In genomic region chr3:73835945-73836344, GRCh38 we compare ENCODE assay signal across 34 cellular contexts.
"Had no signal": no experiment of that assay in that cellular context is flagged by ENCODE, and none has a peak within 500 bp of the region (broad histone marks: within the 10 kb centered on the region; RNA-seq: fewer than 3 reads in every experiment).

No MANE protein-coding gene starts in this region.

- H3K9me3 ChIP-seq: MG63 had no signal

- H3K4me3 ChIP-seq: MG63 had no signal

- DNase-seq: Karpas-422, Kasumi-1, MG63, MM.1S, MV-4-11, NCI-H1048, NCI-H1092, NCI-H1092 treated with DMSO at 0.1 percent for 48 hours, NCI-H1105, NCI-H1105 treated with DMSO at 0.1 percent for 48 hours, NCI-H1417, NCI-H1417 treated with DMSO at 0.1 percent for 48 hours, NCI-H1436, NCI-H1436 treated with DMSO at 0.1 percent for 48 hours, NCI-H146, NCI-H1694, NCI-H1694 treated with DMSO at 0.1 percent for 48 hours, NCI-H187, NCI-H187 treated with DMSO at 0.1 percent for 48 hours, NCI-H1930, NCI-H2029, NCI-H2029 treated with DMSO at 0.1 percent for 48 hours, NCI-H2081, NCI-H2081 treated with DMSO at 0.1 percent for 48 hours, NCI-H2107, NCI-H2171, NCI-H2171 treated with DMSO at 0.1 percent for 48 hours, NCI-H2227 treated with DMSO at 0.1 percent for 48 hours, NCI-H226, NCI-H345, NCI-H446, NCI-H446 treated with DMSO at 0.1 percent for 48 hours, NCI-H510A, NCI-H510A treated with DMSO at 0.1 percent for 48 hours had no signal

- H3K36me3 ChIP-seq: MG63 had no signal
